15 cellular contexts compared by ENCODE assay signal in the genomic region with DNA sequence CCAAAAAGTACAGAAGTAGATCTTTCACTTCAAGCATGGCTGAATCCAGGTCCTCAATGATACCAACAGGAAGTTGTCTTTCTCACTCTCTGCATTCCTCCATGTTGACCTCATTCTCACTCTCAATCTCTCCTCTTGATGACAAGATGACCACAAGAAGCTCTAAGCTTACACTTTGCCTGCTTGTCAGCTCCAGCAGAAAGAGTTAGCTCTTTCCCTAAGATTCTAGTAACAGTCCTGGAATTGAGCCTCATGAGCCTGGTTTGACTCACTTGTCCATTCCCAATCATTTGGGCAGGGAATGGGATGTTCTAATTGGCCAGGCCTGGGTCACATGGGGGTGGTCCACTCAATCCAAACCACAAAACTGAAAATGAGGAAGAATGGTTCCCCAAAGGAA. TPM values are rescaled to one million over a fixed set of nuclear protein-coding genes. Genes with fewer than 3 reads are reported as not detected.
A peak's percentile ranks its signal among the peaks of the same experiment; 100 is the strongest.
DNase-seq lines count a peak whose midpoint lies in the region; ATAC-seq, FAIRE-seq and TF ChIP-seq lines count a peak whose summit lies in the region.
"Had no signal": no experiment of that assay in that cellular context is flagged by ENCODE, and none has a peak within 500 bp of the region (broad histone marks: within the 10 kb centered on the region; RNA-seq: fewer than 3 reads in every experiment).

No MANE protein-coding gene starts in this region.

- peaks cover 3% of the 10 kb centered on the region for H3K27me3 Mint-ChIP-seq in HFFc6 (ENCODE audit: insufficient read depth)
- H3K27me3 Mint-ChIP-seq: T-helper 17 cell had no signal

- TF ChIP-seq EP300 in K562 (IDR thresholded peaks at IDR 0.05; ENCODE audit: low read length) = no peak

- peak overlapping the region; percentile 79 for H3K27ac Mint-ChIP-seq in HFFc6
- H3K27ac Mint-ChIP-seq: stimulated activated naive CD8-positive, alpha-beta T cell treated with anti-CD3 and anti-CD28 coated beads, Interleukin-15, amount 100 ng/mL, for 72 hours; T-helper 17 cell had no signal

- no peak overlapping the region for H3K4me3 ChIP-seq in BLaER1
- no peak overlapping the region for H3K4me3 ChIP-seq in K562
- no peak overlapping the region for H3K4me3 ChIP-seq in mesodermal cell (ENCODE audit: extremely low read depth, insufficient read depth, low read length, poor library complexity, severe bottlenecking)
- H3K4me3 ChIP-seq in right atrium auricular region = no peak overlapping the region
- H3K4me3 ChIP-seq: Peyer's patch had no signal

- POLR2A ChIA-PET in K562 (lab: Yijun Ruan, JAX) = interaction anchor here (0.6 kb wide), 1 partner anchor 10 kb away, joined by 3 read pairs; no protein-coding TSS in a partner anchor

- intact Hi-C loops in K562 (cut with micrococcal nuclease) = no loop called here

- peaks cover 7% of the 10 kb centered on the region for H3K36me3 Mint-ChIP-seq in HFFc6 (ENCODE audit: low read depth)

- TF ChIP-seq RAD21 in K562 (CRISPR knock-in tag; conservative IDR thresholded peaks at IDR 0.05 in 1 of 2, IDR thresholded peaks at IDR 0.05 in 1 of 2) = no peak

- BruUV-seq in K562 (replicated peaks; lab: Mats Ljungman, UMichigan) = no TSS peak

- FAIRE-seq in K562 (lab: Jason Lieb, UNC) = no peak

- peaks cover 18% of the 10 kb centered on the region for H3K79me2 ChIP-seq in K562 (ENCODE audit: control insufficient read depth, insufficient read depth, low read length)

- H2AFZ ChIP-seq in K562 (ENCODE audit: low read depth, low read length) = 0 out of 2 replicates have a peak overlapping the region, but pooled peaks have one; percentile 1

- no peaks in the 10 kb centered on the region for H3K9me3 ChIP-seq in BLaER1
- H3K9me3 ChIP-seq in K562 (replicated peaks; ENCODE audit: control insufficient read depth, insufficient read depth, low read depth, low read length) = no peaks in the 10 kb centered on the region
- H3K9me3 ChIP-seq in mesodermal cell (ENCODE audit: control insufficient read depth, low read length) = no peaks in the 10 kb centered on the region
- no peaks in the 10 kb centered on the region for H3K9me3 ChIP-seq in right atrium auricular region
- H3K9me3 ChIP-seq: Peyer's patch had no signal

- peak overlapping the region; percentile 24 for H3K4me2 ChIP-seq in BLaER1
- H3K4me2 ChIP-seq in K562 (ENCODE audit: insufficient read depth, low read length) = no peak overlapping the region

- in situ Hi-C loops in K562 (cut with MboI) = no loop called here

- H4K20me1 ChIP-seq in BLaER1 (peaks cover 15% of the 10 kb centered on the region), K562 (replicated peaks; ENCODE audit: control insufficient read depth, insufficient read depth, low read length) (peaks cover 13% of the 10 kb centered on the region; the same call in 1 of the 2 replicates)

- ATAC-seq in K562 = no peak
- ATAC-seq in HG02623 (IDR thresholded peaks at IDR 0.05; ENCODE audit: unreplicated experiment) = no peak
- ATAC-seq: stimulated activated naive CD8-positive, alpha-beta T cell treated with anti-CD3 and anti-CD28 coated beads, Interleukin-15, amount 100 ng/mL, for 72 hours; T-helper 17 cell had no signal

- no peaks in the 10 kb centered on the region for H3K36me3 ChIP-seq in BLaER1
- H3K36me3 ChIP-seq in K562 (ENCODE audit: control insufficient read depth, insufficient read depth, low read length) = no peaks in the 10 kb centered on the region; the same call in 2 of the 3 replicates
- no peaks in the 10 kb centered on the region for H3K36me3 ChIP-seq in mesodermal cell (ENCODE audit: control insufficient read depth, insufficient read depth, low read length)
- no peaks in the 10 kb centered on the region for H3K36me3 ChIP-seq in right atrium auricular region
- H3K36me3 ChIP-seq: Peyer's patch had no signal

- no peak overlapping the region for H3K9ac ChIP-seq in BLaER1
- no peak overlapping the region for H3K9ac ChIP-seq in K562 (ENCODE audit: insufficient read depth in 1 of 2, low read depth in 2 of 2, low read length in 2 of 2)

- no peak for TF ChIP-seq POLR2A in K562 (conservative IDR thresholded peaks at IDR 0.05)

- H3K27ac ChIP-seq in BLaER1 (no peak overlapping the region), K562 (ENCODE audit: extremely low read depth, low read depth, low read length) (no peak overlapping the region), mesodermal cell (ENCODE audit: low read depth, low read length, severe bottlenecking) (peak overlapping the region; percentile 59), right atrium auricular region (no peak overlapping the region)
- H3K27ac ChIP-seq: Peyer's patch had no signal

- DNase-seq in HFFc6 (peak; percentile 83), K562 (ENCODE audit: extremely low read depth in 1 of 4, low spot score in 3 of 4) (no peak), NCI-H1694 treated with DMSO at 0.1 percent for 48 hours (lab: John Stamatoyannopoulos, UW) (no peak), right atrium auricular region (ENCODE audit: low spot score) (no peak), T-helper 1 cell (no peak)
- DNase-seq: activated effector memory CD4-positive, alpha-beta T cell treated with Interleukin-2 at 50 U/mL for 16 hours; central memory CD4-positive, alpha-beta T cell; NCI-H524 treated with DMSO at 0.1 percent for 48 hours; Peyer's patch; stimulated activated naive CD8-positive, alpha-beta T cell treated with anti-CD3 and anti-CD28 coated beads, Interleukin-15, amount 100 ng/mL, for 72 hours; T-helper 17 cell had no signal

- H3K9me3 Mint-ChIP-seq in HFFc6 = no peaks in the 10 kb centered on the region
- H3K9me3 Mint-ChIP-seq: CD4-positive, alpha-beta memory T cell; stimulated activated naive CD8-positive, alpha-beta T cell treated with anti-CD3 and anti-CD28 coated beads, Interleukin-15, amount 100 ng/mL, for 72 hours had no signal

- peaks cover 44% of the 10 kb centered on the region for H3K4me1 Mint-ChIP-seq in HFFc6 (ENCODE audit: low read depth)

- TF ChIP-seq CTCF in HFFc6 (IDR thresholded peaks at IDR 0.05) (no peak), K562 (IDR thresholded peaks at IDR 0.05 in 2 of 3, conservative IDR thresholded peaks at IDR 0.05 in 1 of 3; ENCODE audit: insufficient read depth in 2 of 3, low read depth in 1 of 3, low read length in 3 of 3) (no peak), right atrium auricular region (IDR thresholded peaks at IDR 0.05) (no peak)

- no peak overlapping the region for H3K4me3 Mint-ChIP-seq in HFFc6
- H3K4me3 Mint-ChIP-seq: stimulated activated naive CD8-positive, alpha-beta T cell treated with anti-CD3 and anti-CD28 coated beads, Interleukin-15, amount 100 ng/mL, for 72 hours; T-helper 17 cell had no signal

- no peaks in the 10 kb centered on the region for H3K9me1 ChIP-seq in K562 (ENCODE audit: control insufficient read depth, insufficient read depth, low read length)

- H3K4me1 ChIP-seq in BLaER1 = peaks cover 29% of the 10 kb centered on the region
- peaks cover 3 to 5% of the 10 kb centered on the region in 2 experiments; a peak in 2 of 5 replicates for H3K4me1 ChIP-seq in K562 (replicated peaks in 1 of 2; ENCODE audit: control insufficient read depth in 2 of 2, insufficient read depth in 2 of 2, low read length in 2 of 2)
- peaks cover 15% of the 10 kb centered on the region for H3K4me1 ChIP-seq in mesodermal cell (ENCODE audit: control insufficient read depth, insufficient read depth, low read length, poor library complexity, severe bottlenecking)
- H3K4me1 ChIP-seq in right atrium auricular region = peaks cover 0 to 17% of the 10 kb centered on the region in 2 donors

- CTCF ChIA-PET in K562 (lab: Yijun Ruan, JAX; ENCODE audit: low intra/inter-chr PET ratio) = no interaction called here

- H3K27me3 ChIP-seq in BLaER1 (no peaks in the 10 kb centered on the region), K562 (ENCODE audit: control insufficient read depth in 2 of 2, insufficient read depth in 2 of 2, low read length in 2 of 2) (no peaks in the 10 kb centered on the region), right atrium auricular region (no peaks in the 10 kb centered on the region)
- H3K27me3 ChIP-seq: Peyer's patch had no signal

RNA-seq across cellular contexts. Expression of a gene that starts 3.3 kb away (rescaled TPM):
- 100 to 1,000 TPM; 247 to 272 (median 259) TPM for total RNA-seq in HFFc6 (2021; fragmentation: NEBNext Ultra II Directional; extraction: Animal tissue kit (Norgen Biotek cat#: 25700))
- 13.9 and 15.8 TPM in 2 replicates for total RNA-seq in K562 (2011; cell fraction: chromatin; rRNA removed; ENCODE audit: low replicate concordance)
- 17.2 and 17.5 TPM in 2 replicates for total RNA-seq in K562 (2011; cell fraction: nucleolus; rRNA removed)
- 19.0 and 24.3 TPM in 2 replicates for total RNA-seq in K562 (2011; cell fraction: nucleoplasm; rRNA removed)
- 186 and 196 TPM in 2 replicates for total RNA-seq in K562 (2014; rRNA removed)
- total RNA-seq in K562 (2014; rRNA removed; fragmentation: Illumina TruSeq; extraction: Trizol) = 129 and 131 TPM in 2 replicates
- total RNA-seq in K562 (2015; rRNA removed; fragmentation: Illumina TruSeq; extraction: Trizol) = 156 and 161 TPM in 2 replicates
- 140 and 144 TPM in 2 replicates for total RNA-seq in K562 (2021)
- 104 and 137 TPM in 2 replicates for polyA plus RNA-seq in K562 (2011; rRNA removed)
- polyA plus RNA-seq in K562 (2011; cell fraction: cytosol; rRNA removed) = 89.6 and 109 TPM in 2 replicates
- 27.8 and 38.7 TPM in 2 replicates for polyA plus RNA-seq in K562 (2011; cell fraction: nucleus; rRNA removed)
- 169 and 197 TPM in 2 replicates for polyA plus RNA-seq in K562 (2012)
- polyA plus RNA-seq in K562 (2014; fragmentation: Illumina TruSeq; extraction: Trizol) = 144 and 156 TPM in 2 replicates
- polyA plus RNA-seq in K562 (2014; fragmentation: Nextera tagmentation; extraction: Ambion mirVana) = 10 to 100 TPM; 37.8 to 39.6 TPM
- 206 and 219 TPM in 2 replicates for polyA plus RNA-seq in K562 (2014; rRNA removed)
- polyA minus RNA-seq in K562 (2011; rRNA and poly(A)+ RNA removed) = 60.8 and 67.3 TPM in 2 replicates
- 49.0 and 55.3 TPM in 2 replicates for polyA minus RNA-seq in K562 (2011; cell fraction: cytosol; rRNA and poly(A)+ RNA removed)
- polyA minus RNA-seq in K562 (2011; cell fraction: nucleus; rRNA and poly(A)+ RNA removed) = 12.7 and 16.2 TPM in 2 replicates
- polyA plus RNA-seq in mesodermal cell (2013, experiment 1 of 2) = 290 TPM
- 289 TPM for polyA plus RNA-seq in mesodermal cell (2013, experiment 2 of 2)
- 10 to 100 TPM; 67.2 to 87.7 TPM for total RNA-seq in right atrium auricular region

RNA-seq across cellular contexts. Expression of a gene that starts 18.2 kb away (rescaled TPM):
- 1 to 10 TPM in 1 of 6 experiments, under 1 TPM in 5; 0.59 to 2.5 (median 0.73) TPM for total RNA-seq in HFFc6 (2021; fragmentation: NEBNext Ultra II Directional; extraction: Animal tissue kit (Norgen Biotek cat#: 25700))
- not detected in 2 replicates for total RNA-seq in K562 (2011; cell fraction: chromatin; rRNA removed; ENCODE audit: low replicate concordance)
- 0.26 TPM in 1 of 2 replicates, not detected in the other for total RNA-seq in K562 (2011; cell fraction: nucleolus; rRNA removed)
- not detected in 2 replicates for total RNA-seq in K562 (2011; cell fraction: nucleoplasm; rRNA removed)
- total RNA-seq in K562 (2014; rRNA removed) = not detected in 2 replicates
- not detected in 2 replicates for total RNA-seq in K562 (2014; rRNA removed; fragmentation: Illumina TruSeq; extraction: Trizol)
- total RNA-seq in K562 (2015; rRNA removed; fragmentation: Illumina TruSeq; extraction: Trizol) = not detected in 2 replicates
- not detected in 2 replicates for total RNA-seq in K562 (2021)
- polyA plus RNA-seq in K562 (2011; rRNA removed) = not detected in 2 replicates
- 0.04 and 0.09 TPM in 2 replicates for polyA plus RNA-seq in K562 (2011; cell fraction: cytosol; rRNA removed)
- not detected in 2 replicates for polyA plus RNA-seq in K562 (2011; cell fraction: nucleus; rRNA removed)
- polyA plus RNA-seq in K562 (2012) = not detected in 2 replicates
- not detected in 2 replicates for polyA plus RNA-seq in K562 (2014; fragmentation: Illumina TruSeq; extraction: Trizol)
- polyA plus RNA-seq in K562 (2014; fragmentation: Nextera tagmentation; extraction: Ambion mirVana) = not detected
- not detected in 2 replicates for polyA plus RNA-seq in K562 (2014; rRNA removed)
- polyA minus RNA-seq in K562 (2011; rRNA and poly(A)+ RNA removed) = not detected in 2 replicates
- not detected in 2 replicates for polyA minus RNA-seq in K562 (2011; cell fraction: cytosol; rRNA and poly(A)+ RNA removed)
- polyA minus RNA-seq in K562 (2011; cell fraction: nucleus; rRNA and poly(A)+ RNA removed) = not detected in 2 replicates
- 0.22 TPM for polyA plus RNA-seq in mesodermal cell (2013, experiment 1 of 2)
- 0.20 TPM for polyA plus RNA-seq in mesodermal cell (2013, experiment 2 of 2)
- not detected for total RNA-seq in right atrium auricular region
- total RNA-seq: CD4-positive, alpha-beta memory T cell; Peyer's patch had no signal
- polyA plus RNA-seq: CD4-positive, alpha-beta memory T cell had no signal

RNA-seq across cellular contexts. Expression of a gene that starts 50.9 kb away (rescaled TPM):
- 10 to 100 TPM; 18.1 to 24.7 (median 23.4) TPM for total RNA-seq in HFFc6 (2021; fragmentation: NEBNext Ultra II Directional; extraction: Animal tissue kit (Norgen Biotek cat#: 25700))
- total RNA-seq in K562 (2011; cell fraction: chromatin; rRNA removed; ENCODE audit: low replicate concordance) = 3.2 and 3.8 TPM in 2 replicates
- total RNA-seq in K562 (2011; cell fraction: nucleolus; rRNA removed) = 1.7 and 2.2 TPM in 2 replicates
- 2.6 and 4.5 TPM in 2 replicates for total RNA-seq in K562 (2011; cell fraction: nucleoplasm; rRNA removed)
- 2.0 and 4.0 TPM in 2 replicates for total RNA-seq in K562 (2014; rRNA removed)
- total RNA-seq in K562 (2014; rRNA removed; fragmentation: Illumina TruSeq; extraction: Trizol) = 2.2 and 2.4 TPM in 2 replicates
- 1.4 TPM in 2 replicates for total RNA-seq in K562 (2015; rRNA removed; fragmentation: Illumina TruSeq; extraction: Trizol)
- 3.8 and 4.7 TPM in 2 replicates for total RNA-seq in K562 (2021)
- polyA plus RNA-seq in K562 (2011; rRNA removed) = 6.9 and 8.8 TPM in 2 replicates
- polyA plus RNA-seq in K562 (2011; cell fraction: cytosol; rRNA removed) = 5.0 and 5.2 TPM in 2 replicates
- polyA plus RNA-seq in K562 (2011; cell fraction: nucleus; rRNA removed) = 2.9 and 3.2 TPM in 2 replicates
- 2.2 and 2.3 TPM in 2 replicates for polyA plus RNA-seq in K562 (2012)
- polyA plus RNA-seq in K562 (2014; fragmentation: Illumina TruSeq; extraction: Trizol) = 4.4 and 4.8 TPM in 2 replicates
- 1 to 10 TPM; 2.7 to 2.9 TPM for polyA plus RNA-seq in K562 (2014; fragmentation: Nextera tagmentation; extraction: Ambion mirVana)
- 4.0 and 4.6 TPM in 2 replicates for polyA plus RNA-seq in K562 (2014; rRNA removed)
- polyA minus RNA-seq in K562 (2011; rRNA and poly(A)+ RNA removed) = 6.3 and 7.9 TPM in 2 replicates
- polyA minus RNA-seq in K562 (2011; cell fraction: cytosol; rRNA and poly(A)+ RNA removed) = 2.5 and 4.0 TPM in 2 replicates
- 0.56 and 0.67 TPM in 2 replicates for polyA minus RNA-seq in K562 (2011; cell fraction: nucleus; rRNA and poly(A)+ RNA removed)
- polyA plus RNA-seq in mesodermal cell (2013, experiment 1 of 2) = 37.2 TPM
- polyA plus RNA-seq in mesodermal cell (2013, experiment 2 of 2) = 41.1 TPM
- 10 to 100 TPM; 11.2 to 11.6 TPM for total RNA-seq in right atrium auricular region
